ENCODE assay signal across 8 cellular contexts in the genomic region with DNA sequence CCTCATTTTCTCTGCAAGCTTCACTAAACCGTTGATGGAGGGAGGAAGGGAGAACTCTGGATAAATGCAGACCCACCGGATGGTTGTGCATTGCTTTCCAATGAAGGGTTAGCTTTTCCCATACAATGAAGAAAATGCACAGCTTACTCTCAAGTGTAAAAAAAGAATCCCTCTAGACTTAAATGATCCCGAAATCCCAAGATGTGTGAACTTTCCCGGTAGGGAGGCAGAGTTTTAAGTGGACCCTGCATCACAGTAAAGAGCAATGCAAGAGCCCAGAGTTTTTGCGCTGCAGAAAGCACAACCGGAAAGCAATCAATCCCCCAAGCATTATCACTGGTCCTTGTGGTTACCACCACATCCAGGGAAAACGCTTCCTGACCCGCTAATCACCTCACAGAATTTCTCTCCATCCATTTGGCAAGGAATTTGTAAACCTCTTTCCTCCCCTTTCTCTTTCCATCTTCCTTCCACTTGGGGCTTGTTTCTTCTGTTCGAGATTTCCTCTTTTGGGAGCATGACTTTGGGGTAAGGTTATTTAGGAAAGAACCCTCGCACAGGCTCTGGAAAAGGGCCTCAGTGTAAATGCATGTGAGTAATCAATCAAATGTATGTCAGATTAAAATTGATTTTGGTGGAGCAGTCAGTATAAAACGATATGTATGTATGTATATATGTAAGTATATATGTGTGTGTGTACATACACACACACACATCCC. TPM values are rescaled to one million over a fixed set of nuclear protein-coding genes. Genes with fewer than 3 reads are reported as not detected.
A peak's percentile ranks its signal among the peaks of the same experiment; 100 is the strongest.
DNase-seq lines count a peak whose midpoint lies in the region; ATAC-seq and TF ChIP-seq lines count a peak whose summit lies in the region.

No MANE protein-coding gene starts in this region.

- H3K36me3 ChIP-seq in GM06990 (ENCODE audit: control insufficient read depth, insufficient read depth, low read length) (no peaks in the 10 kb centered on the region), sigmoid colon (no peaks in the 10 kb centered on the region)

- H3K27me3 ChIP-seq in GM06990 (replicated peaks; ENCODE audit: control insufficient read depth, insufficient read depth, low read length), result no peaks in the 10 kb centered on the region
- H3K27me3 ChIP-seq in sigmoid colon, result no peaks in the 10 kb centered on the region

- WGBS in sigmoid colon, 2 donors, result 37% methylated on average over 11 of the region's 11 CpGs

- peaks cover 65% of the 10 kb centered on the region for H3K27me3 Mint-ChIP-seq in WTC11 (ENCODE audit: low read depth)

- TF ChIP-seq CTCF in GM06990 (IDR thresholded peaks at IDR 0.05; ENCODE audit: insufficient read depth, low read length, poor library complexity, severe bottlenecking), result no peak
- TF ChIP-seq CTCF in WTC11 (IDR thresholded peaks at IDR 0.05), result no peak
- no peak for TF ChIP-seq CTCF in sigmoid colon (IDR thresholded peaks at IDR 0.05)

- H3K36me3 Mint-ChIP-seq in WTC11, result no peaks in the 10 kb centered on the region

- peak overlapping the region; percentile 77 for H3K4me3 Mint-ChIP-seq in WTC11

- H3K9me3 ChIP-seq in sigmoid colon, result no peaks in the 10 kb centered on the region

- peaks cover 14% of the 10 kb centered on the region for H3K4me1 Mint-ChIP-seq in WTC11

- H3K9me3 Mint-ChIP-seq in WTC11, result no peaks in the 10 kb centered on the region

- H3K27ac ChIP-seq in sigmoid colon, result peak overlapping the region; percentile 77 to 86 (median 84)

- ATAC-seq in WTC11 (no peak), GM18868 (IDR thresholded peaks at IDR 0.05; ENCODE audit: unreplicated experiment) (no peak), GM21390 (IDR thresholded peaks at IDR 0.05; ENCODE audit: unreplicated experiment) (no peak)

- no peak for TF ChIP-seq EP300 in sigmoid colon (IDR thresholded peaks at IDR 0.05)

- CTCF ChIA-PET in WTC11 (lab: Charles Lee), result interaction anchor here (1.2 to 1.5 kb wide), 2 partner anchors 293 to 490 kb away, joined by 3 to 4 read pairs; no protein-coding TSS in a partner anchor

- POLR2A ChIA-PET in WTC11 (lab: Charles Lee), result interaction anchor here (0.6 kb wide), 1 partner anchor 492 kb away, joined by 3 read pairs; no protein-coding TSS in a partner anchor

- no peak overlapping the region for H3K27ac Mint-ChIP-seq in WTC11

- intact Hi-C loops in sigmoid colon (cut with DNase I), result loop anchor here (2.0 to 10.0 kb wide), 4 partner anchors 99 to 1659 kb away; no protein-coding TSS in a partner anchor

- peaks cover 0 to 50% (median 32%) of the 10 kb centered on the region in 4 donors for H3K4me1 ChIP-seq in sigmoid colon

- TF ChIP-seq POLR2A in sigmoid colon (IDR thresholded peaks at IDR 0.05), result no peak

- DNase-seq in GM06990 (ENCODE audit: extremely low read depth, insufficient read length) (no peak), WTC11 (ENCODE audit: low spot score) (no peak), globus pallidus (ENCODE audit: low spot score) (peak; percentile 56), sigmoid colon (no peak), NCI-H524 treated with DMSO at 0.1 percent for 48 hours (lab: John Stamatoyannopoulos, UW) (no peak), NCI-H1417 treated with DMSO at 0.1 percent for 48 hours (lab: John Stamatoyannopoulos, UW) (no peak)

- peak overlapping the region; percentile 75 for H3K4me3 ChIP-seq in GM06990 (replicated peaks; ENCODE audit: low read depth, low read length)
- peak overlapping the region; percentile 51 to 95 (median 68) for H3K4me3 ChIP-seq in sigmoid colon

TF ChIP-seq in WTC11, 78 proteins besides CTCF, POLR2A, EP300 and RAD21:
- TF ChIP-seq, protein P1, sequence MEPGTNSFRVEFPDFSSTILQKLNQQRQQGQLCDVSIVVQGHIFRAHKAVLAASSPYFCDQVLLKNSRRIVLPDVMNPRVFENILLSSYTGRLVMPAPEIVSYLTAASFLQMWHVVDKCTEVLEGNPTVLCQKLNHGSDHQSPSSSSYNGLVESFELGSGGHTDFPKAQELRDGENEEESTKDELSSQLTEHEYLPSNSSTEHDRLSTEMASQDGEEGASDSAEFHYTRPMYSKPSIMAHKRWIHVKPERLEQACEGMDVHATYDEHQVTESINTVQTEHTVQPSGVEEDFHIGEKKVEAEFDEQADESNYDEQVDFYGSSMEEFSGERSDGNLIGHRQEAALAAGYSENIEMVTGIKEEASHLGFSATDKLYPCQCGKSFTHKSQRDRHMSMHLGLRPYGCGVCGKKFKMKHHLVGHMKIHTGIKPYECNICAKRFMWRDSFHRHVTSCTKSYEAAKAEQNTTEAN (CRISPR knock-in tag; IDR thresholded peaks at IDR 0.05), result no peak
- TF ChIP-seq SMAD4 (CRISPR knock-in tag; IDR thresholded peaks at IDR 0.05) (no peak), FOXK1 (CRISPR knock-in tag; IDR thresholded peaks at IDR 0.05) (no peak), OVOL2 (CRISPR knock-in tag; IDR thresholded peaks at IDR 0.05; ENCODE audit: borderline replicate concordance) (no peak), SP1 (CRISPR knock-in tag; conservative IDR thresholded peaks at IDR 0.05) (no peak), ZNF423 (CRISPR knock-in tag; IDR thresholded peaks at IDR 0.05) (no peak)
- TF ChIP-seq, protein P2, sequence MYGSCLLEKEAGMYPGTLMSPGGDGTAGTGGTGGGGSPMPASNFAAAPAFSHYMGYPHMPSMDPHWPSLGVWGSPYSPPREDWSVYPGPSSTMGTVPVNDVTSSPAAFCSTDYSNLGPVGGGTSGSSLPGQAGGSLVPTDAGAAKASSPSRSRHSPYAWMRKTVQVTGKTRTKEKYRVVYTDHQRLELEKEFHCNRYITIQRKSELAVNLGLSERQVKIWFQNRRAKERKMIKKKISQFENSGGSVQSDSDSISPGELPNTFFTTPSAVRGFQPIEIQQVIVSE (CRISPR knock-in tag; IDR thresholded peaks at IDR 0.05; ENCODE audit: borderline replicate concordance), result no peak
- TF ChIP-seq, protein P3, sequence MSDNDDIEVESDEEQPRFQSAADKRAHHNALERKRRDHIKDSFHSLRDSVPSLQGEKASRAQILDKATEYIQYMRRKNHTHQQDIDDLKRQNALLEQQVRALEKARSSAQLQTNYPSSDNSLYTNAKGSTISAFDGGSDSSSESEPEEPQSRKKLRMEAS (CRISPR knock-in tag; IDR thresholded peaks at IDR 0.05), result no peak
- TF ChIP-seq, protein P4, sequence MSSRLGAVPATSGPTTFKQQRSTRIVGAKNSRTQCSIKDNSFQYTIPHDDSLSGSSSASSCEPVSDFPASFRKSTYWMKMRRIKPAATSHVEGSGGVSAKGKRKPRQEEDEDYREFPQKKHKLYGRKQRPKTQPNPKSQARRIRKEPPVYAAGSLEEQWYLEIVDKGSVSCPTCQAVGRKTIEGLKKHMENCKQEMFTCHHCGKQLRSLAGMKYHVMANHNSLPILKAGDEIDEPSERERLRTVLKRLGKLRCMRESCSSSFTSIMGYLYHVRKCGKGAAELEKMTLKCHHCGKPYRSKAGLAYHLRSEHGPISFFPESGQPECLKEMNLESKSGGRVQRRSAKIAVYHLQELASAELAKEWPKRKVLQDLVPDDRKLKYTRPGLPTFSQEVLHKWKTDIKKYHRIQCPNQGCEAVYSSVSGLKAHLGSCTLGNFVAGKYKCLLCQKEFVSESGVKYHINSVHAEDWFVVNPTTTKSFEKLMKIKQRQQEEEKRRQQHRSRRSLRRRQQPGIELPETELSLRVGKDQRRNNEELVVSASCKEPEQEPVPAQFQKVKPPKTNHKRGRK (CRISPR knock-in tag; IDR thresholded peaks at IDR 0.05; ENCODE audit: borderline replicate concordance), result no peak
- TF ChIP-seq, protein P5, sequence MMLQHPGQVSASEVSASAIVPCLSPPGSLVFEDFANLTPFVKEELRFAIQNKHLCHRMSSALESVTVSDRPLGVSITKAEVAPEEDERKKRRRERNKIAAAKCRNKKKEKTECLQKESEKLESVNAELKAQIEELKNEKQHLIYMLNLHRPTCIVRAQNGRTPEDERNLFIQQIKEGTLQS (CRISPR knock-in tag; conservative IDR thresholded peaks at IDR 0.05), result no peak

RNA-seq across cellular contexts. Expression of a gene that starts 1.4 kb away (rescaled TPM):
- total RNA-seq in WTC11 (2021), result 0.05 to 0.11 TPM (median 0.07 TPM) in 3 replicates
- total RNA-seq in sigmoid colon, result 10 to 100 TPM; 13.6 to 20.0 (median 16.9) TPM
- 1 to 10 TPM in 2 of 3 donors, under 1 TPM in 1; 0.69 to 3.0 (median 1.2) TPM for polyA plus RNA-seq in sigmoid colon

RNA-seq across cellular contexts. Expression of a gene that starts 20.6 kb away (rescaled TPM):
- total RNA-seq in WTC11 (2021), result 0.13 to 0.14 TPM in 2 of 3 replicates, not detected in the other
- total RNA-seq in sigmoid colon, result not detected
- polyA plus RNA-seq in sigmoid colon, result not detected

Comparison
In these comparisons a context has a peak if more than half of its experiments do, and no peak if none do; other contexts are left out.
1. RNA of a gene that starts 1.4 kb away (total RNA-seq): 13.6 to 20.0 TPM in sigmoid colon; 0.05 to 0.11 TPM in WTC11; every median in the first group is over 10 times any median in the second.